ENCODE assay signal across 17 cellular contexts in genomic region chr2:145190031-145190703, GRCh38.
DNase-seq lines count a peak whose midpoint lies in the region; ATAC-seq, FAIRE-seq and TF ChIP-seq lines count a peak whose summit lies in the region.
"Had no signal": no experiment of that assay in that cellular context is flagged by ENCODE, and none has a peak within 500 bp of the region (broad histone marks: within the 10 kb centered on the region; RNA-seq: fewer than 3 reads in every experiment).

No MANE protein-coding gene starts in this region.

- H4K91ac ChIP-seq in mesenchymal stem cell (ENCODE audit: low read length) = no peak overlapping the region

- no peak overlapping the region for H2BK120ac ChIP-seq in mesenchymal stem cell (ENCODE audit: low read depth, low read length)

- no TSS peak for BruUV-seq in endothelial cell of umbilical vein (replicated peaks; lab: Mats Ljungman, UMichigan)

- peaks cover 10% of the 10 kb centered on the region for H3K4me1 ChIP-seq in ACC112 (ENCODE audit: control insufficient read depth, insufficient read depth, low read length, unreplicated experiment)
- H3K4me1 ChIP-seq in endothelial cell of umbilical vein (ENCODE audit: control insufficient read depth, extremely low read depth, insufficient read depth, low read length) = peaks cover 7% of the 10 kb centered on the region
- no peaks in the 10 kb centered on the region for H3K4me1 ChIP-seq in mesenchymal stem cell (ENCODE audit: control insufficient read depth, insufficient read depth, low read depth, low read length)

- no peak overlapping the region for H4K8ac ChIP-seq in mesenchymal stem cell (ENCODE audit: low read length)

- H2AFZ ChIP-seq in ACC112 (ENCODE audit: low read length, unreplicated experiment) = peak overlapping the region; percentile 39
- H2AFZ ChIP-seq in endothelial cell of umbilical vein (ENCODE audit: low read depth, low read length) = peak overlapping the region; percentile 78
- H2AFZ ChIP-seq in mesenchymal stem cell (ENCODE audit: low read depth, low read length) = no peak overlapping the region

- intact Hi-C loops in endothelial cell of umbilical vein (cut with micrococcal nuclease) = no loop called here

- no peak overlapping the region for H3K4me2 ChIP-seq in endothelial cell of umbilical vein (ENCODE audit: insufficient read depth, low read length)
- H3K4me2 ChIP-seq in mesenchymal stem cell (ENCODE audit: low read length, poor library complexity, severe bottlenecking) = no peak overlapping the region

- H3K4me3 ChIP-seq in ACC112 (ENCODE audit: low read depth, low read length) = no peak overlapping the region
- no peak overlapping the region for H3K4me3 ChIP-seq in endothelial cell of umbilical vein (replicated peaks in 1 of 3; ENCODE audit: insufficient read depth in 1 of 3, low read depth in 1 of 3, low read length in 3 of 3)
- no peak overlapping the region for H3K4me3 ChIP-seq in mesenchymal stem cell (ENCODE audit: insufficient read depth in 1 of 2, low read depth in 1 of 2, low read length in 2 of 2)

- H2BK15ac ChIP-seq in mesenchymal stem cell (ENCODE audit: low read depth, poor library complexity, severe bottlenecking) = no peak overlapping the region

- peak; percentile 38 for DNase-seq in KBM-7
- DNase-seq in RKO (ENCODE audit: low spot score) = peak; percentile 2
- DNase-seq in endothelial cell of umbilical vein (ENCODE audit: low read depth, low spot score) = peak; percentile 31
- DNase-seq in mesenchymal stem cell = no peak
- no peak for DNase-seq in putamen (ENCODE audit: low spot score)
- DNase-seq: activated B cell treated with CpG ODN at 0.5 μM for 24 hours; caudate nucleus; effector memory CD4-positive, alpha-beta T cell; NCI-H1048; NCI-H2081 treated with DMSO at 0.1 percent for 48 hours; NCI-H748 treated with DMSO at 0.1 percent for 48 hours; T-cell had no signal

- H3K4ac ChIP-seq in mesenchymal stem cell (ENCODE audit: low read depth in 1 of 2, low read length in 2 of 2) = no peak overlapping the region

- H3K27me3 ChIP-seq in ACC112 (ENCODE audit: insufficient read depth, low read length) = no peaks in the 10 kb centered on the region
- H3K27me3 ChIP-seq in endothelial cell of umbilical vein (ENCODE audit: control insufficient read depth in 2 of 2, insufficient read depth in 2 of 2, low read length in 2 of 2) = no peaks in the 10 kb centered on the region
- no peaks in the 10 kb centered on the region for H3K27me3 ChIP-seq in mesenchymal stem cell (ENCODE audit: control insufficient read depth in 1 of 2, insufficient read depth in 1 of 2, low read length in 2 of 2)

- H4K20me1 ChIP-seq in endothelial cell of umbilical vein (replicated peaks; ENCODE audit: control insufficient read depth, extremely low read depth, insufficient read depth, low read length) = no peaks in the 10 kb centered on the region

- H3K9ac ChIP-seq in endothelial cell of umbilical vein (replicated peaks; ENCODE audit: extremely low read depth, insufficient read depth, low read length) (no peak overlapping the region), mesenchymal stem cell (ENCODE audit: low read length) (no peak overlapping the region)

- H3K36me3 ChIP-seq in ACC112 (ENCODE audit: insufficient read depth, low read length) (no peaks in the 10 kb centered on the region), endothelial cell of umbilical vein (ENCODE audit: control insufficient read depth in 2 of 2, extremely low read depth in 1 of 2, insufficient read depth in 2 of 2, low read length in 2 of 2) (no peaks in the 10 kb centered on the region), mesenchymal stem cell (ENCODE audit: control insufficient read depth in 1 of 2, insufficient read depth in 2 of 2, low read depth in 1 of 2, low read length in 2 of 2) (no peaks in the 10 kb centered on the region)

- H3K23ac ChIP-seq in mesenchymal stem cell (ENCODE audit: low read length in 2 of 2) = no peak overlapping the region

- peak; percentile 59 for FAIRE-seq in endothelial cell of umbilical vein (lab: Jason Lieb, UNC)
- FAIRE-seq: frontal cortex had no signal

- no peak overlapping the region for H2AK5ac ChIP-seq in mesenchymal stem cell (ENCODE audit: low read length, severe bottlenecking)

- H3K18ac ChIP-seq in mesenchymal stem cell (ENCODE audit: low read depth in 1 of 2, low read length in 2 of 2) = peak overlapping the region in 1 of 2 experiments; percentile 17

- no peak overlapping the region for H2BK5ac ChIP-seq in mesenchymal stem cell (ENCODE audit: low read depth, low read length, poor library complexity, severe bottlenecking)

- H3K9me3 ChIP-seq in endothelial cell of umbilical vein (replicated peaks; ENCODE audit: control insufficient read depth, insufficient read depth, low read length) (no peaks in the 10 kb centered on the region), mesenchymal stem cell (ENCODE audit: control insufficient read depth, low read length) (no peaks in the 10 kb centered on the region)

- no peak for TF ChIP-seq CTCF in endothelial cell of umbilical vein (IDR thresholded peaks at IDR 0.05; ENCODE audit: extremely low read depth in 1 of 2, insufficient read depth in 1 of 2, low read depth in 1 of 2, low read length in 2 of 2)

- no peaks in the 10 kb centered on the region for H3K9me1 ChIP-seq in endothelial cell of umbilical vein (replicated peaks; ENCODE audit: control insufficient read depth, extremely low read depth, insufficient read depth, low read length)

- ATAC-seq in GM19455 (IDR thresholded peaks at IDR 0.05; ENCODE audit: unreplicated experiment) = no peak
- no peak for ATAC-seq in HG03139 (IDR thresholded peaks at IDR 0.05; ENCODE audit: unreplicated experiment)
- ATAC-seq: left lobe of liver, T-cell had no signal

- 85% methylated on average over 7 of the region's 7 CpGs for WGBS in mesenchymal stem cell

- H3K27ac ChIP-seq in ACC112 (ENCODE audit: low read depth, low read length) (no peak overlapping the region), endothelial cell of umbilical vein (ENCODE audit: insufficient read depth, low read depth, low read length) (no peak overlapping the region), mesenchymal stem cell (ENCODE audit: low read length, poor library complexity, severe bottlenecking) (no peak overlapping the region)

- dilution Hi-C loops in endothelial cell of umbilical vein (cut with MboI; ENCODE audit: extremely low pct_ligation_motif_present, low sequenced_read_pairs) = no loop called here

- POLR2A ChIA-PET in endothelial cell of umbilical vein (lab: Charles Lee) = no interaction called here

- no peak overlapping the region for H3K14ac ChIP-seq in mesenchymal stem cell (ENCODE audit: low read length in 2 of 2)

- peaks cover 1% of the 10 kb centered on the region for H3K79me1 ChIP-seq in mesenchymal stem cell (replicated peaks; ENCODE audit: low read length, poor library complexity, severe bottlenecking)

- CTCF ChIA-PET in endothelial cell of umbilical vein (lab: Charles Lee) = interaction anchor here (1.6 kb wide), 1 partner anchor 563 kb away, joined by 3 read pairs; no protein-coding TSS in a partner anchor

- H2BK12ac ChIP-seq in mesenchymal stem cell (ENCODE audit: low read length in 2 of 2) = no peak overlapping the region

- TF ChIP-seq POLR2A in endothelial cell of umbilical vein (IDR thresholded peaks at IDR 0.05; ENCODE audit: low read depth, low read length) = no peak

- in situ Hi-C loops in KBM-7 (cut with MboI; ENCODE audit: low pct_unique_long_range_greater_than_20kb, low sequenced_read_pairs) = no loop called here

- H3K79me2 ChIP-seq in ACC112 (ENCODE audit: control insufficient read depth, insufficient read depth, low read length, unreplicated experiment) = no peaks in the 10 kb centered on the region
- H3K79me2 ChIP-seq in endothelial cell of umbilical vein (ENCODE audit: control insufficient read depth, insufficient read depth, low read length) = no peaks in the 10 kb centered on the region

TF ChIP-seq in endothelial cell of umbilical vein, 7 proteins besides CTCF, POLR2A, EP300 and RAD21:
- TF ChIP-seq FOS (IDR thresholded peaks at IDR 0.05; ENCODE audit: borderline replicate concordance, insufficient read depth, low read length) (peak; percentile 76), MYC (IDR thresholded peaks at IDR 0.05; ENCODE audit: low read depth, low read length) (no peak), JUN (IDR thresholded peaks at IDR 0.05; ENCODE audit: borderline replicate concordance, insufficient read depth, insufficient read length, low read depth) (peak; percentile 32), POLR2AphosphoS5 (IDR thresholded peaks at IDR 0.05; ENCODE audit: insufficient read depth, low read depth, low read length) (peak; percentile 20), GATA2 (IDR thresholded peaks at IDR 0.05; ENCODE audit: insufficient read depth, insufficient read length, low read depth, low read length) (peak; percentile 41), MAX (IDR thresholded peaks at IDR 0.05; ENCODE audit: insufficient read depth, insufficient read length) (no peak), EZH2 (IDR thresholded peaks at IDR 0.05; ENCODE audit: borderline replicate concordance, low read depth, low read length, severe bottlenecking) (no peak)

Comparison
In these comparisons a context has a peak if more than half of its experiments do, and no peak if none do; other contexts are left out.
1. DNase-seq: peak in KBM-7 (single experiment), RKO (single experiment) and endothelial cell of umbilical vein (single experiment); none in mesenchymal stem cell (single experiment) and putamen (single experiment).